ENCODE assay signal across 8 cellular contexts in genomic region chr11:111765320-111765983, GRCh38. TPM values are rescaled to one million over a fixed set of nuclear protein-coding genes. Genes with fewer than 3 reads are reported as not detected.
DNase-seq lines count a peak whose midpoint lies in the region; ATAC-seq lines count a peak whose summit lies in the region.

No MANE protein-coding gene starts in this region.

- H3K27ac ChIP-seq in CD8-positive, alpha-beta memory T cell (ENCODE audit: low read depth, low read length) = peak overlapping the region; percentile 78
- peak overlapping the region; percentile 84 for H3K27ac ChIP-seq in skeletal muscle tissue (ENCODE audit: low read depth, low read length)

- no peaks in the 10 kb centered on the region for H3K9me3 Mint-ChIP-seq in CD8-positive, alpha-beta memory T cell
- no peaks in the 10 kb centered on the region for H3K9me3 Mint-ChIP-seq in activated naive CD8-positive, alpha-beta T cell treated with anti-CD3 and anti-CD28 coated beads, Interleukin-2, amount 10 ng/mL, durations not matched to agents 7 days and 5 days

- H3K4me3 Mint-ChIP-seq in CD8-positive, alpha-beta memory T cell = peak overlapping the region; percentile 92 to 100 (median 99)
- peak overlapping the region; percentile 98 for H3K4me3 Mint-ChIP-seq in activated naive CD8-positive, alpha-beta T cell treated with anti-CD3 and anti-CD28 coated beads, Interleukin-2, amount 10 ng/mL, durations not matched to agents 7 days and 5 days

- H3K9me3 ChIP-seq in CD8-positive, alpha-beta memory T cell (ENCODE audit: low read length) = no peaks in the 10 kb centered on the region
- H3K9me3 ChIP-seq in skeletal muscle tissue (ENCODE audit: control insufficient read depth in 3 of 3, low read length in 3 of 3) = no peaks in the 10 kb centered on the region

- H3K27me3 Mint-ChIP-seq in CD8-positive, alpha-beta memory T cell = no peaks in the 10 kb centered on the region
- no peaks in the 10 kb centered on the region for H3K27me3 Mint-ChIP-seq in activated naive CD8-positive, alpha-beta T cell treated with anti-CD3 and anti-CD28 coated beads, Interleukin-2, amount 10 ng/mL, durations not matched to agents 7 days and 5 days

- peak; percentile 22 for ATAC-seq in GM19397 (IDR thresholded peaks at IDR 0.05; ENCODE audit: unreplicated experiment)
- peak; percentile 32 for ATAC-seq in HG03520 (IDR thresholded peaks at IDR 0.05; ENCODE audit: unreplicated experiment)
- no peak for ATAC-seq in activated naive CD8-positive, alpha-beta T cell treated with anti-CD3 and anti-CD28 coated beads, Interleukin-2, amount 10 ng/mL, durations not matched to agents 7 days and 5 days (ENCODE audit: low read depth)

- H3K36me3 ChIP-seq in CD8-positive, alpha-beta memory T cell (ENCODE audit: insufficient read depth, low read length) = peaks cover 13% of the 10 kb centered on the region
- H3K36me3 ChIP-seq in skeletal muscle tissue (ENCODE audit: control insufficient read depth in 3 of 3, insufficient read depth in 3 of 3, low read length in 3 of 3) = peaks cover 24 to 31% (median 31%) of the 10 kb centered on the region in 3 donors

- H3K9ac ChIP-seq in skeletal muscle tissue (ENCODE audit: low read depth in 1 of 3, low read length in 3 of 3) = peak overlapping the region; percentile 88 to 95 (median 89)

- peaks cover 34 to 52% (median 48%) of the 10 kb centered on the region in 3 donors for H3K4me1 Mint-ChIP-seq in CD8-positive, alpha-beta memory T cell
- peaks cover 30% of the 10 kb centered on the region for H3K4me1 Mint-ChIP-seq in activated naive CD8-positive, alpha-beta T cell treated with anti-CD3 and anti-CD28 coated beads, Interleukin-2, amount 10 ng/mL, durations not matched to agents 7 days and 5 days

- H3K27me3 ChIP-seq in CD8-positive, alpha-beta memory T cell (ENCODE audit: insufficient read depth, low read length, poor library complexity, severe bottlenecking) = no peaks in the 10 kb centered on the region
- no peaks in the 10 kb centered on the region for H3K27me3 ChIP-seq in skeletal muscle tissue (ENCODE audit: control insufficient read depth in 3 of 3, insufficient read depth in 3 of 3, low read length in 3 of 3)

- POLR2A ChIA-PET in CD8-positive, alpha-beta memory T cell (lab: Charles Lee) = interaction anchor here (0.7 to 1.7 kb wide), 4 partner anchors 106 to 164 kb away, joined by 3 to 5 read pairs (median 3); partner anchors contain the start of genes ALG9 and SIK2
- POLR2A ChIA-PET in activated naive CD8-positive, alpha-beta T cell treated with anti-CD3 and anti-CD28 coated beads, Interleukin-2, amount 10 ng/mL, durations not matched to agents 7 days and 5 days (lab: Charles Lee) = interaction anchor here (1.0 to 2.2 kb wide), 4 partner anchors 27 to 461 kb away, joined by 3 to 5 read pairs (median 4); partner anchors contain the start of genes ALG9 and SIK2

- DNase-seq in CD8-positive, alpha-beta memory T cell = peak in 1 of 5 donors; percentile 8
- DNase-seq in activated naive CD8-positive, alpha-beta T cell treated with anti-CD3 and anti-CD28 coated beads, Interleukin-2, amount 10 ng/mL, durations not matched to agents 7 days and 5 days = no peak
- DNase-seq in iPS DF 4.7 (ENCODE audit: extremely low read depth, low spot score) = peak; percentile 25
- no peak for DNase-seq in NCI-H1930 (lab: John Stamatoyannopoulos, UW)
- no peak for DNase-seq in LoVo (ENCODE audit: low spot score)

- H3K4me1 ChIP-seq in CD8-positive, alpha-beta memory T cell (ENCODE audit: insufficient read depth, low read length) = peaks cover 24% of the 10 kb centered on the region
- H3K4me1 ChIP-seq in skeletal muscle tissue (ENCODE audit: control insufficient read depth in 3 of 3, insufficient read depth in 3 of 3, low read length in 3 of 3) = peaks cover 12 to 20% (median 13%) of the 10 kb centered on the region in 3 donors

- H3K27ac Mint-ChIP-seq in CD8-positive, alpha-beta memory T cell = peak overlapping the region; percentile 4 to 99 (median 97)
- peak overlapping the region; percentile 97 for H3K27ac Mint-ChIP-seq in activated naive CD8-positive, alpha-beta T cell treated with anti-CD3 and anti-CD28 coated beads, Interleukin-2, amount 10 ng/mL, durations not matched to agents 7 days and 5 days

- peak overlapping the region; percentile 87 for H3K4me3 ChIP-seq in CD8-positive, alpha-beta memory T cell (ENCODE audit: low read length)
- peak overlapping the region; percentile 90 to 91 (median 91) for H3K4me3 ChIP-seq in skeletal muscle tissue (ENCODE audit: low read length in 3 of 3)

- H3K36me3 Mint-ChIP-seq in CD8-positive, alpha-beta memory T cell = peaks cover 0 to 50% (median 10%) of the 10 kb centered on the region in 3 donors
- peaks cover 20% of the 10 kb centered on the region for H3K36me3 Mint-ChIP-seq in activated naive CD8-positive, alpha-beta T cell treated with anti-CD3 and anti-CD28 coated beads, Interleukin-2, amount 10 ng/mL, durations not matched to agents 7 days and 5 days

- CTCF ChIA-PET in CD8-positive, alpha-beta memory T cell (lab: Charles Lee) = interaction anchor here (1.6 to 5.5 kb wide), 5 partner anchors 13 to 178 kb away, joined by 5 to 43 read pairs (median 6); no protein-coding TSS in a partner anchor

RNA-seq across cellular contexts. Expression of gene PPP2R1B, which starts 0.7 kb away (rescaled TPM):
- total RNA-seq in CD8-positive, alpha-beta memory T cell = 10 to 100 TPM; 55.3 to 61.6 TPM
- polyA plus RNA-seq in CD8-positive, alpha-beta memory T cell = 21.9 TPM
- total RNA-seq in activated naive CD8-positive, alpha-beta T cell treated with anti-CD3 and anti-CD28 coated beads, Interleukin-2, amount 10 ng/mL, durations not matched to agents 7 days and 5 days = 10 to 100 TPM; 45.1 to 47.1 TPM
- 25.1 TPM for total RNA-seq in skeletal muscle tissue
